Comparison of ENCODE assay signal across 22 cellular contexts in the genomic region with DNA sequence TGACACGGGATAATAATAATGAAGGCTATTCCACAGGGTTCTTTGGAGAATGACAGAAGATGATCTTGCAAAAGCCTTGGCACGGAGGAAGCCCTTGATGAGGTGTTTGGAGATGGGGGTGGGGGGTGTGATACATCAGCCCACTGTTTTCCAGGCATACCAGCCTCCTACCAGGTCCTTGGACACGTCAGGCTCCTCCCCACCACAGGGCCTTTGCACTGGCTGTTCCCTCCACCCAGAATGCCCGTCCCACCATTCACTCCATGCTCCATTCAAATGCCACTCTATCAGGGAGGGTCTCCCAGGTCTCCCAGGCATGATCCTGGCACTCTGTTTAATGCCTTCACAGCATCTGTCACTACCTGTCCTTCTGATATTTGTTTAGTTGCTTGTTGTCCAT. TPM values are rescaled to one million over a fixed set of nuclear protein-coding genes. Genes with fewer than 3 reads are reported as not detected.
"Had no signal": no experiment of that assay in that cellular context is flagged by ENCODE, and none has a peak within 500 bp of the region (broad histone marks: within the 10 kb centered on the region; RNA-seq: fewer than 3 reads in every experiment).

No MANE protein-coding gene starts in this region.

- H3K9me3 Mint-ChIP-seq: activated CD4-positive, alpha-beta memory T cell treated with anti-CD3 and anti-CD28 coated beads, Interleukin-2, amount 10 ng/mL, durations not matched to agents 7 days and 5 days; activated naive CD4-positive, alpha-beta T cell treated with anti-CD3 and anti-CD28 coated beads, Interleukin-2, amount 50 U/mL, for 24 hours; stimulated activated naive CD8-positive, alpha-beta T cell treated with anti-CD3 and anti-CD28 coated beads, Interleukin-15, Interleukin-2, amounts not matched to agents 100 ng/mL and 50 ng/mL, for 24 hours had no signal

- H3K27ac ChIP-seq: foreskin keratinocyte, pancreas, thyroid gland had no signal

- H3K27me3 ChIP-seq: foreskin keratinocyte, pancreas, thyroid gland had no signal

- H3K9me3 ChIP-seq: pancreas, thyroid gland had no signal

- H3K4me3 Mint-ChIP-seq: activated CD4-positive, alpha-beta memory T cell treated with anti-CD3 and anti-CD28 coated beads, Interleukin-2, amount 10 ng/mL, durations not matched to agents 7 days and 5 days; activated CD4-positive, alpha-beta T cell treated with anti-CD3 and anti-CD28 coated beads, Interleukin-2, amount 10 ng/mL, durations not matched to agents 24 days and 14 days; activated CD8-positive, alpha-beta memory T cell treated with anti-CD3 and anti-CD28 coated beads, Interleukin-2, amount 10 ng/mL, durations not matched to agents 7 days and 5 days; activated naive CD4-positive, alpha-beta T cell treated with anti-CD3 and anti-CD28 coated beads, Interleukin-2, amount 50 U/mL, for 24 hours; stimulated activated naive CD8-positive, alpha-beta T cell treated with anti-CD3 and anti-CD28 coated beads, Interleukin-15, Interleukin-2, amounts not matched to agents 100 ng/mL and 50 ng/mL, for 24 hours had no signal

- H3K4me3 ChIP-seq: pancreas, thyroid gland had no signal

- ATAC-seq: activated CD8-positive, alpha-beta memory T cell treated with anti-CD3 and anti-CD28 coated beads, Interleukin-2, amount 10 ng/mL, durations not matched to agents 7 days and 5 days; foreskin keratinocyte; left lobe of liver; pancreas; right cardiac atrium had no signal

- DNase-seq: activated CD4-positive, alpha-beta memory T cell treated with anti-CD3 and anti-CD28 coated beads, Interleukin-2, amount 10 ng/mL, durations not matched to agents 7 days and 5 days; activated CD4-positive, alpha-beta T cell treated with anti-CD3 and anti-CD28 coated beads, Interleukin-2, amount 10 ng/mL, durations not matched to agents 24 days and 14 days; activated CD8-positive, alpha-beta memory T cell treated with anti-CD3 and anti-CD28 coated beads, Interleukin-2, amount 10 ng/mL, durations not matched to agents 7 days and 5 days; activated gamma-delta T cell; activated T-cell treated with anti-CD3 and anti-CD28 coated beads for 4 hours; anterior cingulate cortex; dermis blood vessel endothelial cell; effector CD8-positive, alpha-beta T cell; foreskin keratinocyte; kidney; mammary epithelial cell; midbrain; pancreas; substantia nigra; thyroid gland had no signal

- H3K27me3 Mint-ChIP-seq: activated CD4-positive, alpha-beta memory T cell treated with anti-CD3 and anti-CD28 coated beads, Interleukin-2, amount 10 ng/mL, durations not matched to agents 7 days and 5 days; activated CD4-positive, alpha-beta T cell treated with anti-CD3 and anti-CD28 coated beads, Interleukin-2, amount 10 ng/mL, durations not matched to agents 24 days and 14 days; activated CD8-positive, alpha-beta memory T cell treated with anti-CD3 and anti-CD28 coated beads, Interleukin-2, amount 10 ng/mL, durations not matched to agents 7 days and 5 days; activated naive CD4-positive, alpha-beta T cell treated with anti-CD3 and anti-CD28 coated beads, Interleukin-2, amount 50 U/mL, for 24 hours; stimulated activated naive CD8-positive, alpha-beta T cell treated with anti-CD3 and anti-CD28 coated beads, Interleukin-15, Interleukin-2, amounts not matched to agents 100 ng/mL and 50 ng/mL, for 24 hours had no signal

- H3K36me3 ChIP-seq: pancreas, thyroid gland had no signal

- H3K27ac Mint-ChIP-seq: activated CD4-positive, alpha-beta memory T cell treated with anti-CD3 and anti-CD28 coated beads, Interleukin-2, amount 10 ng/mL, durations not matched to agents 7 days and 5 days; activated CD4-positive, alpha-beta T cell treated with anti-CD3 and anti-CD28 coated beads, Interleukin-2, amount 10 ng/mL, durations not matched to agents 24 days and 14 days; activated CD8-positive, alpha-beta memory T cell treated with anti-CD3 and anti-CD28 coated beads, Interleukin-2, amount 10 ng/mL, durations not matched to agents 7 days and 5 days; brain; stimulated activated naive CD8-positive, alpha-beta T cell treated with anti-CD3 and anti-CD28 coated beads, Interleukin-15, Interleukin-2, amounts not matched to agents 100 ng/mL and 50 ng/mL, for 24 hours had no signal

- H3K4me1 ChIP-seq: foreskin keratinocyte, pancreas had no signal

RNA-seq across cellular contexts. Expression of a gene that starts 17.3 kb away (rescaled TPM):
- total RNA-seq: foreskin keratinocyte, mammary epithelial cell had no signal
- polyA plus RNA-seq: foreskin keratinocyte, mammary epithelial cell had no signal

RNA-seq across cellular contexts. Expression of a gene that starts 32.2 kb away (rescaled TPM):
- total RNA-seq: activated CD4-positive, alpha-beta T cell treated with anti-CD3 and anti-CD28 coated beads, Interleukin-2, amount 10 ng/mL, durations not matched to agents 24 days and 14 days; cardiac septum; dermis blood vessel endothelial cell; foreskin keratinocyte; kidney; mammary epithelial cell; pulmonary artery endothelial cell; right cardiac atrium; thyroid gland had no signal
- polyA plus RNA-seq: foreskin keratinocyte, mammary epithelial cell, pancreas, right cardiac atrium had no signal
